ENCODE assay signal across 24 cellular contexts in the genomic region with DNA sequence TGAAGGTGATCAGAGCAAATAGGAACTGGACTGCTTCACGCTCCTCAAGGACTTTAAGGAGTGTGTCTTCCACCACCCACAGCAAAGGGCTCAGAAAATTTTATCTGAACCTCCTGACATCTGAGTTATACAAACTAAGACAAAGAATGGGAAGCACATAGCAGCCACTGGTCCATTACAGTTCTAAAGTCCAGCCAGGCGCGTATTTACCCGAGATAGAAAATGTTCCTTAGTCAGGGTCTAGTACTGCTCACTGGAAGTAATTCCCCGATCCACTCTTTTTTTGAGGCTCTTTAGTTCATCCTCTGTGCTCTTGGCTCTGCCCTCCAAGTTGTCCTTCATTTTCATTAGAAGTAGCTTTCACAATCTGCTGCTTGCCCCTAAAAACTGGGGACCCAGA.
"Had no signal": no experiment of that assay in that cellular context is flagged by ENCODE, and none has a peak within 500 bp of the region (broad histone marks: within the 10 kb centered on the region; RNA-seq: fewer than 3 reads in every experiment).

No MANE protein-coding gene starts in this region.

- DNase-seq: dermis blood vessel endothelial cell; effector memory CD4-positive, alpha-beta T cell; foreskin keratinocyte; heart left ventricle; hippocampal formation; left cardiac atrium; left ventricle myocardium inferior; lower lobe of right lung; naive thymus-derived CD8-positive, alpha-beta T cell; psoas muscle; right cardiac atrium; stimulated activated CD4-positive, alpha-beta T cell treated with anti-CD3 and anti-CD28 coated beads, Interleukin-15, amount 100 ng/mL, for 24 hours; stimulated activated CD4-positive, alpha-beta T cell treated with anti-CD3 and anti-CD28 coated beads, Interleukin-2, amount 100 ng/mL, for 48 hours; stimulated activated naive B cell treated with anti-CD40 and anti-IgM and Interleukin-4, amounts not matched to agents 10 μg/mL and 1 μg/mL and 100 μg/mL, for 72 hours; upper lobe of left lung had no signal

- H3K4me1 ChIP-seq: esophagus muscularis mucosa, foreskin keratinocyte, gastroesophageal sphincter, lower lobe of right lung, psoas muscle, tibial nerve had no signal

- FAIRE-seq: endothelial cell of umbilical vein, islet of Langerhans, urothelium cell line had no signal

- H3K4me3 ChIP-seq: coronary artery, esophagus muscularis mucosa, gastroesophageal sphincter, heart left ventricle, left ventricle myocardium inferior, lower lobe of right lung, psoas muscle, skin epidermis, thoracic aorta, tibial nerve, upper lobe of left lung had no signal

- H3K27ac ChIP-seq: coronary artery, esophagus muscularis mucosa, foreskin keratinocyte, gastroesophageal sphincter, heart left ventricle, left ventricle myocardium inferior, lower lobe of right lung, psoas muscle, skin epidermis, thoracic aorta, tibial nerve, upper lobe of left lung had no signal

- H3K36me3 ChIP-seq: esophagus muscularis mucosa, gastroesophageal sphincter, heart left ventricle, left ventricle myocardium inferior, lower lobe of right lung, thoracic aorta, tibial nerve, upper lobe of left lung had no signal

- ATAC-seq: foreskin keratinocyte; gastroesophageal sphincter; heart left ventricle; left cardiac atrium; lower lobe of right lung; naive thymus-derived CD8-positive, alpha-beta T cell; psoas muscle; right cardiac atrium; stimulated activated naive B cell treated with anti-CD40 and anti-IgM and Interleukin-4, amounts not matched to agents 10 μg/mL and 1 μg/mL and 100 μg/mL, for 72 hours had no signal

- H3K27me3 ChIP-seq: esophagus muscularis mucosa, gastroesophageal sphincter, heart left ventricle, tibial nerve, upper lobe of left lung had no signal

- H3K9me3 ChIP-seq: esophagus muscularis mucosa, gastroesophageal sphincter, heart left ventricle, left ventricle myocardium inferior, lower lobe of right lung, psoas muscle, thoracic aorta, tibial nerve, upper lobe of left lung had no signal
